ENCODE assay signal across 8 cellular contexts in genomic region chr6:127420558-127420957, GRCh38. TPM values are rescaled to one million over a fixed set of nuclear protein-coding genes. Genes with fewer than 3 reads are reported as not detected.
DNase-seq lines count a peak whose midpoint lies in the region; ATAC-seq and TF ChIP-seq lines count a peak whose summit lies in the region.

No MANE protein-coding gene starts in this region.

- H3K27ac ChIP-seq in HL-60 (replicated peaks): no peak overlapping the region
- peak overlapping the region; percentile 29; the same call in 1 of the 2 replicates for H3K27ac ChIP-seq in PC-3 (ENCODE audit: low read length)
- H3K27ac ChIP-seq in fibroblast of lung (ENCODE audit: insufficient read depth, low read length): no peak overlapping the region
- H3K27ac ChIP-seq in neutrophil: no peak overlapping the region
- no peak overlapping the region for H3K27ac ChIP-seq in testis

- H3K4me1 ChIP-seq in PC-3 (ENCODE audit: insufficient read depth, low read length): peaks cover 9% of the 10 kb centered on the region
- H3K4me1 ChIP-seq in fibroblast of lung (ENCODE audit: control insufficient read depth, extremely low read depth, insufficient read depth, low read length): peaks cover 2% of the 10 kb centered on the region
- no peaks in the 10 kb centered on the region for H3K4me1 ChIP-seq in neutrophil (ENCODE audit: control insufficient read depth in 1 of 2, insufficient read depth in 1 of 2, low read depth in 1 of 2, low read length in 1 of 2)
- no peaks in the 10 kb centered on the region for H3K4me1 ChIP-seq in testis

- no peaks in the 10 kb centered on the region for H3K36me3 ChIP-seq in PC-3 (ENCODE audit: low read depth, low read length)
- no peaks in the 10 kb centered on the region for H3K36me3 ChIP-seq in fibroblast of lung (ENCODE audit: control insufficient read depth, insufficient read depth, low read length)
- no peaks in the 10 kb centered on the region for H3K36me3 ChIP-seq in neutrophil
- no peaks in the 10 kb centered on the region for H3K36me3 ChIP-seq in testis (ENCODE audit: low read depth, missing control alignments)

- ATAC-seq in GM21381 (IDR thresholded peaks at IDR 0.05; ENCODE audit: unreplicated experiment) (peak; percentile 100), PC-3 (peak; percentile 99)

- no TSS peak for BruUV-seq in PC-3 (replicated peaks; lab: Mats Ljungman, UMichigan)

- no peaks in the 10 kb centered on the region for H3K27me3 ChIP-seq in HL-60 (ENCODE audit: insufficient read depth, poor library complexity, severe bottlenecking)
- H3K27me3 ChIP-seq in PC-3 (ENCODE audit: low read length): no peaks in the 10 kb centered on the region
- no peaks in the 10 kb centered on the region for H3K27me3 ChIP-seq in fibroblast of lung (ENCODE audit: control insufficient read depth, insufficient read depth, low read length)
- H3K27me3 ChIP-seq in neutrophil: no peaks in the 10 kb centered on the region
- H3K27me3 ChIP-seq in testis: no peaks in the 10 kb centered on the region

- CTCF ChIA-PET in PC-3 (lab: Charles Lee): no interaction called here

- H3K79me2 ChIP-seq in PC-3 (ENCODE audit: low read length) (no peaks in the 10 kb centered on the region), fibroblast of lung (ENCODE audit: control insufficient read depth, insufficient read depth, low read length) (no peaks in the 10 kb centered on the region)

- DNase-seq in DMS53 (lab: John Stamatoyannopoulos, UW) (peak; percentile 84), HL-60 (ENCODE audit: low read depth in 1 of 2, low spot score in 1 of 2) (peak; percentile 48 to 71), PC-3 (peak; percentile 89), activated T-cell treated with anti-CD3 and anti-CD28 coated beads for 24 hours (ENCODE audit: low read depth) (peak; percentile 72), fibroblast of lung (ENCODE audit: low read depth in 2 of 2) (peak; percentile 94 to 96), testis (peak; percentile 55)

- H3K9me2 ChIP-seq in PC-3 (replicated peaks; ENCODE audit: low read length): no peaks in the 10 kb centered on the region

- TF ChIP-seq CTCF in HL-60 (IDR thresholded peaks at IDR 0.05; ENCODE audit: insufficient read depth, low read length) (peak; percentile 27), PC-3 (conservative IDR thresholded peaks at IDR 0.05; ENCODE audit: low read depth, low read length) (peak; percentile 52), fibroblast of lung (conservative IDR thresholded peaks at IDR 0.05 in 1 of 2, IDR thresholded peaks at IDR 0.05 in 1 of 2; ENCODE audit: low read depth in 1 of 2, low read length in 2 of 2) (peak; percentile 45 to 50), neutrophil (IDR thresholded peaks at IDR 0.05) (peak; percentile 8), testis (IDR thresholded peaks at IDR 0.05) (peak in 2 of 3 experiments; percentile 6 to 18)

- no peaks in the 10 kb centered on the region for H4K20me1 ChIP-seq in PC-3 (ENCODE audit: low read length)
- H4K20me1 ChIP-seq in fibroblast of lung (ENCODE audit: control insufficient read depth, extremely low read depth, insufficient read depth, low read length): no peaks in the 10 kb centered on the region

- intact Hi-C loops in PC-3 (cut with micrococcal nuclease): loop anchor here (1.0 to 10.0 kb wide), 5 partner anchors 38 to 216 kb away; partner anchors contain the start of genes ECHDC1 and KIAA0408
- intact Hi-C loops in testis (cut with DNase I; ENCODE audit: low total_unique reads): no loop called here

- H3K9me3 ChIP-seq in PC-3 (ENCODE audit: low read length): no peaks in the 10 kb centered on the region
- no peaks in the 10 kb centered on the region for H3K9me3 ChIP-seq in fibroblast of lung (ENCODE audit: control insufficient read depth, insufficient read depth, low read depth, low read length)
- no peaks in the 10 kb centered on the region for H3K9me3 ChIP-seq in neutrophil
- H3K9me3 ChIP-seq in testis: no peaks in the 10 kb centered on the region

- H3K4me2 ChIP-seq in PC-3 (ENCODE audit: low read length) (peak overlapping the region; percentile 54; the same call in 1 of the 2 replicates), fibroblast of lung (ENCODE audit: extremely low read depth, insufficient read depth, low read length) (no peak overlapping the region)

- no peaks in the 10 kb centered on the region for H3F3A ChIP-seq in PC-3 (ENCODE audit: low read length, unreplicated experiment)

- H3K4me3 ChIP-seq in HL-60 (replicated peaks; ENCODE audit: insufficient read depth, low read length): no peak overlapping the region
- H3K4me3 ChIP-seq in PC-3 (ENCODE audit: low read length): no peak overlapping the region
- H3K4me3 ChIP-seq in fibroblast of lung (replicated peaks in 1 of 4; ENCODE audit: control extremely low read depth in 1 of 4, insufficient read depth in 1 of 4, low read depth in 3 of 4, low read length in 4 of 4): no peak overlapping the region
- no peak overlapping the region for H3K4me3 ChIP-seq in neutrophil (ENCODE audit: low read depth in 1 of 2, low read length in 1 of 2)
- H3K4me3 ChIP-seq in testis: no peak overlapping the region

- TF ChIP-seq POLR2A in testis (IDR thresholded peaks at IDR 0.05): no peak

- H2AFZ ChIP-seq in PC-3 (ENCODE audit: low read length) (peak overlapping the region; percentile 58; the same call in 1 of the 2 replicates), fibroblast of lung (ENCODE audit: low read length) (peak overlapping the region; percentile 60)

- 22 to 25% methylated on average over 2 of the region's 2 CpGs for WGBS in testis, 2 donors

- H3K9ac ChIP-seq in PC-3 (ENCODE audit: low read length) (no peak overlapping the region), fibroblast of lung (ENCODE audit: insufficient read depth, low read length) (no peak overlapping the region)

- POLR2A ChIA-PET in PC-3 (lab: Charles Lee; ENCODE audit: unreplicated experiment): no interaction called here

RNA-seq across cellular contexts. Expression of gene KIAA0408, which starts 38.6 kb away (rescaled TPM):
- total RNA-seq in PC-3 (2014; rRNA removed) (0.04 TPM in 1 of 2 replicates, not detected in the other), fibroblast of lung (1.3 and 2.8 TPM in 2 replicates), testis (1 to 10 TPM; 3.3 to 4.1 TPM)
- polyA plus RNA-seq in fibroblast of lung (3.0 and 4.6 TPM in 2 replicates), testis (ENCODE audit: insufficient read depth, low read depth, low replicate concordance) (11.2 TPM)
- polyA plus RNA-seq in fibroblast of lung (2012): 2.3 and 2.7 TPM in 2 replicates
- 0.07 and 0.59 TPM in 2 replicates for polyA minus RNA-seq in fibroblast of lung (ENCODE audit: low replicate concordance)
